ENCODE assay signal across 1 cellular context in the genomic region with DNA sequence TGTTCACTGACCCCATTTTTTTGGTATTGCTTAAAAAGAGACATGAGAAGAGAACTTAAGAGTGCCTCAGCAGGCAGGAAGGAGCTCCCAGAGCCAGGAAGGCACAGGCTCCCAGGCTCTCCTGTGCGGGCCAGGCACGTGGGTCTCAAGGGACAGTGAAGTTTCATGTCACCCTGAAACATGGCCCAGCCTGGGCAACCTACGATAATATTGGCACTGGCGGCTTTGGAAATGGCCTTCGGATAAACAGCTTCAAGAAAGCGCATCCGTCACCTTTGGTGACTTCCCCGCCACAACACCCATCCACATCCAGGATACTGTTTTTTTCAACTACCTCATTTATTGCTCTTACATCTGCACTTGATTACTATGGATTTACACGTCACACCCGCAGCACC.
TF ChIP-seq lines count a peak whose summit lies in the region.

No MANE protein-coding gene starts in this region.

TF ChIP-seq in neural cell, 6 proteins besides CTCF, POLR2A, EP300 and RAD21:
- TF ChIP-seq SMC3 (conservative IDR thresholded peaks at IDR 0.05; ENCODE audit: poor library complexity) = no peak
- TF ChIP-seq, protein P1, sequence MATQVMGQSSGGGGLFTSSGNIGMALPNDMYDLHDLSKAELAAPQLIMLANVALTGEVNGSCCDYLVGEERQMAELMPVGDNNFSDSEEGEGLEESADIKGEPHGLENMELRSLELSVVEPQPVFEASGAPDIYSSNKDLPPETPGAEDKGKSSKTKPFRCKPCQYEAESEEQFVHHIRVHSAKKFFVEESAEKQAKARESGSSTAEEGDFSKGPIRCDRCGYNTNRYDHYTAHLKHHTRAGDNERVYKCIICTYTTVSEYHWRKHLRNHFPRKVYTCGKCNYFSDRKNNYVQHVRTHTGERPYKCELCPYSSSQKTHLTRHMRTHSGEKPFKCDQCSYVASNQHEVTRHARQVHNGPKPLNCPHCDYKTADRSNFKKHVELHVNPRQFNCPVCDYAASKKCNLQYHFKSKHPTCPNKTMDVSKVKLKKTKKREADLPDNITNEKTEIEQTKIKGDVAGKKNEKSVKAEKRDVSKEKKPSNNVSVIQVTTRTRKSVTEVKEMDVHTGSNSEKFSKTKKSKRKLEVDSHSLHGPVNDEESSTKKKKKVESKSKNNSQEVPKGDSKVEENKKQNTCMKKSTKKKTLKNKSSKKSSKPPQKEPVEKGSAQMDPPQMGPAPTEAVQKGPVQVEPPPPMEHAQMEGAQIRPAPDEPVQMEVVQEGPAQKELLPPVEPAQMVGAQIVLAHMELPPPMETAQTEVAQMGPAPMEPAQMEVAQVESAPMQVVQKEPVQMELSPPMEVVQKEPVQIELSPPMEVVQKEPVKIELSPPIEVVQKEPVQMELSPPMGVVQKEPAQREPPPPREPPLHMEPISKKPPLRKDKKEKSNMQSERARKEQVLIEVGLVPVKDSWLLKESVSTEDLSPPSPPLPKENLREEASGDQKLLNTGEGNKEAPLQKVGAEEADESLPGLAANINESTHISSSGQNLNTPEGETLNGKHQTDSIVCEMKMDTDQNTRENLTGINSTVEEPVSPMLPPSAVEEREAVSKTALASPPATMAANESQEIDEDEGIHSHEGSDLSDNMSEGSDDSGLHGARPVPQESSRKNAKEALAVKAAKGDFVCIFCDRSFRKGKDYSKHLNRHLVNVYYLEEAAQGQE (IDR thresholded peaks at IDR 0.05; ENCODE audit: borderline replicate concordance) = no peak
- no peak for TF ChIP-seq EZH2 (IDR thresholded peaks at IDR 0.05; ENCODE audit: borderline replicate concordance, insufficient read depth, low read length, poor library complexity, severe bottlenecking)
- no peak for TF ChIP-seq POLR2AphosphoS5 (IDR thresholded peaks at IDR 0.05)
- TF ChIP-seq MXI1 (conservative IDR thresholded peaks at IDR 0.05; ENCODE audit: poor library complexity, severe bottlenecking) = no peak
- TF ChIP-seq TAF1 (IDR thresholded peaks at IDR 0.05; ENCODE audit: low read depth) = no peak
